Comparison of ENCODE assay signal across 2 cellular contexts in the genomic region with DNA sequence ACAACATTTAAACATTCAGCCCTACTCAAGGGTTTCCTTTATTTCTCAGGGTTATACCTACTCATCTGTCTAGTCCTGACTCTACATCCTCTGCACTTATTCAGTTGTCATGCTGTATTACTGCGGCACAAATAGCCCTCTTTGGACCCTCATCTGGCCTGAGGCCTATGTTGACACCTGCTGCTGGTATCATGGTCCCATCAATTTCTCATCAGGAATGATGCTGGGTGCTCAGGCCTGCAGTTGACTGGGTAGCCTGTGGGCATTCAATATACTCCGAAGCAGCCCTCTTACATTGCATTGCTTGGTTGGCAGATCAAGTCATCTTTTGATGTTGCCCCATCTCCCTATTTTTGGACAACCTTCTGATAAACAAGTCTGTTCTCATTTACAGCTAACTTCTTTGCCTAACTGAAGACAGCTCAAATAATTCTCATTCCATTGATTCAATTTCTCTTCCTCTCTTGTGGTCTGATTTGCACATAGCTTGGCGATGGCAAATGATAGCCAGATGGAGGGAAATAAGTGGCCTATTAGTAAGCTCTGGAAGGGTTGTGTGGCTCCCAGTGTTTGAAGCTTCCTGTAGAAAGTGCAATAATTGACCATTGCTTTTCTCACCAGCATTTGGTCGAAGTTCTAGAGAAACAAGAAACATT.
TF ChIP-seq lines count a peak whose summit lies in the region.

No MANE protein-coding gene starts in this region.

TF ChIP-seq in SK-N-SH, 30 proteins besides CTCF, POLR2A, EP300 and RAD21:
- TF ChIP-seq TEAD4 (IDR thresholded peaks at IDR 0.05; ENCODE audit: borderline replicate concordance, insufficient read depth) (no peak), NFIC (IDR thresholded peaks at IDR 0.05; ENCODE audit: borderline replicate concordance) (peak; percentile 37; the same call in 1 of the 2 replicates), JUND (IDR thresholded peaks at IDR 0.05) (peak; percentile 26; the same call in 1 of the 2 replicates), GATA2 (CRISPR knock-in tag; IDR thresholded peaks at IDR 0.05) (no peak), FOSL2 (IDR thresholded peaks at IDR 0.05; ENCODE audit: borderline replicate concordance, low read depth) (0 out of 2 replicates have a peak, but pooled peaks have one; percentile 17), TCF12 (IDR thresholded peaks at IDR 0.05) (peak; percentile 77)
- TF ChIP-seq, protein P1, sequence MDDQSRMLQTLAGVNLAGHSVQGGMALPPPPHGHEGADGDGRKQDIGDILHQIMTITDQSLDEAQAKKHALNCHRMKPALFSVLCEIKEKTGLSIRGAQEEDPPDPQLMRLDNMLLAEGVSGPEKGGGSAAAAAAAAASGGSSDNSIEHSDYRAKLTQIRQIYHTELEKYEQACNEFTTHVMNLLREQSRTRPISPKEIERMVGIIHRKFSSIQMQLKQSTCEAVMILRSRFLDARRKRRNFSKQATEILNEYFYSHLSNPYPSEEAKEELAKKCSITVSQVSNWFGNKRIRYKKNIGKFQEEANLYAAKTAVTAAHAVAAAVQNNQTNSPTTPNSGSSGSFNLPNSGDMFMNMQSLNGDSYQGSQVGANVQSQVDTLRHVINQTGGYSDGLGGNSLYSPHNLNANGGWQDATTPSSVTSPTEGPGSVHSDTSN (IDR thresholded peaks at IDR 0.05), result peak; percentile 69
- TF ChIP-seq, protein P2, sequence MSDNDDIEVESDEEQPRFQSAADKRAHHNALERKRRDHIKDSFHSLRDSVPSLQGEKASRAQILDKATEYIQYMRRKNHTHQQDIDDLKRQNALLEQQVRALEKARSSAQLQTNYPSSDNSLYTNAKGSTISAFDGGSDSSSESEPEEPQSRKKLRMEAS (IDR thresholded peaks at IDR 0.05; ENCODE audit: low read depth), result 0 out of 2 replicates have a peak, but pooled peaks have one; percentile 25

TF ChIP-seq in HepG2, 621 proteins besides CTCF, POLR2A, EP300 and RAD21:
- TF ChIP-seq ZNF576 (CRISPR knock-in tag; IDR thresholded peaks at IDR 0.05) (no peak), MBNL3 (CRISPR knock-in tag; conservative IDR thresholded peaks at IDR 0.05) (no peak), HMG20A (CRISPR knock-in tag; IDR thresholded peaks at IDR 0.05; ENCODE audit: borderline replicate concordance) (no peak), ZNF672 (CRISPR knock-in tag; IDR thresholded peaks at IDR 0.05) (no peak), ZFP36L1 (CRISPR knock-in tag; IDR thresholded peaks at IDR 0.05) (no peak), ZNF24 (IDR thresholded peaks at IDR 0.05) (no peak), BRD4 (CRISPR knock-in tag; IDR thresholded peaks at IDR 0.05) (no peak), HBP1 (CRISPR knock-in tag; IDR thresholded peaks at IDR 0.05; ENCODE audit: low read depth) (no peak)
- TF ChIP-seq, protein P3, sequence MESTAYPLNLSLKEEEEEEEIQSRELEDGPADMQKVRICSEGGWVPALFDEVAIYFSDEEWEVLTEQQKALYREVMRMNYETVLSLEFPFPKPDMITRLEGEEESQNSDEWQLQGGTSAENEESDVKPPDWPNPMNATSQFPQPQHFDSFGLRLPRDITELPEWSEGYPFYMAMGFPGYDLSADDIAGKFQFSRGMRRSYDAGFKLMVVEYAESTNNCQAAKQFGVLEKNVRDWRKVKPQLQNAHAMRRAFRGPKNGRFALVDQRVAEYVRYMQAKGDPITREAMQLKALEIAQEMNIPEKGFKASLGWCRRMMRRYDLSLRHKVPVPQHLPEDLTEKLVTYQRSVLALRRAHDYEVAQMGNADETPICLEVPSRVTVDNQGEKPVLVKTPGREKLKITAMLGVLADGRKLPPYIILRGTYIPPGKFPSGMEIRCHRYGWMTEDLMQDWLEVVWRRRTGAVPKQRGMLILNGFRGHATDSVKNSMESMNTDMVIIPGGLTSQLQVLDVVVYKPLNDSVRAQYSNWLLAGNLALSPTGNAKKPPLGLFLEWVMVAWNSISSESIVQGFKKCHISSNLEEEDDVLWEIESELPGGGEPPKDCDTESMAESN (CRISPR knock-in tag; conservative IDR thresholded peaks at IDR 0.05), result no peak
- TF ChIP-seq, protein P4, sequence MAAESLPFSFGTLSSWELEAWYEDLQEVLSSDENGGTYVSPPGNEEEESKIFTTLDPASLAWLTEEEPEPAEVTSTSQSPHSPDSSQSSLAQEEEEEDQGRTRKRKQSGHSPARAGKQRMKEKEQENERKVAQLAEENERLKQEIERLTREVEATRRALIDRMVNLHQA (CRISPR knock-in tag; IDR thresholded peaks at IDR 0.05), result no peak
